ENCODE assay signal across 9 cellular contexts in the genomic region with DNA sequence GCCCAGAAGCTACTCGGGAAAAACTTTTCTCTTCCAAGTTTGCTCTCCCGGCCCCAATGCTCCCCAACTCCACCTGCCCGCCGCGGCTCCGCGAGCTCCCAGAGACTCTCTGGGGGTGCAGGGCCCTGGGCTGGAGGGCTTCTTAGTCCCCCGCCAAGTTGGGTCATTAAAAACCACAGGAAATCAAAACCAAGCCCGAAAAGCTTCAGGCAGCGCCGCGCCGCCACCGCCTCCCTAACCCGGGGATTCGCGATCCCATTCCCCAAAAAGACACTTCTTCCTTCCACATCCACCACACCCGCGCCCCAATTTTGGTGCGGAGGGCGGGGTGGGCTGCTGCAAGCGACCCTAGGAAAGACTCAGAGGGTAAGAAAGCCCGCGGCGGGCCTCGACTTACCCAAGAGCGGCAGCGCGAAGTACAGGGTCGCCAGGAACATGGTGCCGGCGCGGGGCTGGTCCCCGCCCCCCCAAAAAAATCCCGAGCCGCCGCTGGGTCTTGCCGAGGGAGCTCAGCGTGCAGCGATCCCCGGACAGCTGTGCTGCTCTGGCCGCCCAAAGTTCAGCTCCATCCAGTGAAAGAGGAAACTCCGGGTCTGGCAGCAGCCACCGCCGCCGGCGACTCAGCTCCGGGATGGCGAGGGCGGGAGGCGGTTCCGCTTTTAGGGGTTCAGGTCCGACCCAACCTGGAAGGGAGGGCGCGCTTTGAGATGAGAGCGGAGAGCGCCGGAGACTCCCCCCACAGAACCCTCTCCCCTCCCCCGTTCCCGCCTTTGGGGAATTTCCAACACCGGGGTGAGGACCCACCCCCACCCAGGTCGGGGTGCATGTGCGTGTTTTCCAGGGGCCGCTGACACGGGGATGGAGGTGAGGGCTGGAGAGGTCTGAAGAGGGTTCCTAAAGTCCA. TPM values are rescaled to one million over a fixed set of nuclear protein-coding genes. Genes with fewer than 3 reads are reported as not detected.
A peak's percentile ranks its signal among the peaks of the same experiment; 100 is the strongest.
DNase-seq lines count a peak whose midpoint lies in the region; ATAC-seq and TF ChIP-seq lines count a peak whose summit lies in the region.
"Had no signal": no experiment of that assay in that cellular context is flagged by ENCODE, and none has a peak within 500 bp of the region (broad histone marks: within the 10 kb centered on the region; RNA-seq: fewer than 3 reads in every experiment).

No MANE protein-coding gene starts in this region.

- no peaks in the 10 kb centered on the region for H3K79me2 ChIP-seq in KMS-11 (ENCODE audit: insufficient read depth, low read depth)
- no peaks in the 10 kb centered on the region for H3K79me2 ChIP-seq in osteoblast (ENCODE audit: insufficient read depth, low read length)

- H3K27ac ChIP-seq in KMS-11 = no peak overlapping the region
- H3K27ac ChIP-seq in osteoblast (ENCODE audit: low read depth, low read length) = no peak overlapping the region

- no peak for ATAC-seq in GM18867 (IDR thresholded peaks at IDR 0.05; ENCODE audit: unreplicated experiment)
- ATAC-seq in HG02938 (IDR thresholded peaks at IDR 0.05; ENCODE audit: unreplicated experiment) = no peak

- H4K20me1 ChIP-seq in KMS-11 (ENCODE audit: insufficient read depth) (no peaks in the 10 kb centered on the region), osteoblast (ENCODE audit: insufficient read depth, low read length) (no peaks in the 10 kb centered on the region)

- TF ChIP-seq CTCF in KMS-11 (conservative IDR thresholded peaks at IDR 0.05; ENCODE audit: low read depth, low read length) (no peak), fibroblast of villous mesenchyme (IDR thresholded peaks at IDR 0.05; ENCODE audit: insufficient read depth, low read depth, low read length) (no peak), osteoblast (IDR thresholded peaks at IDR 0.05; ENCODE audit: extremely low read depth, low read depth, low read length) (no peak)

- DNase-seq in CD1c-positive myeloid dendritic cell (ENCODE audit: extremely low spot score) (peak; percentile 48), fibroblast of villous mesenchyme (ENCODE audit: low read depth) (no peak), osteoblast (ENCODE audit: insufficient read length, low spot score, missing footprints) (peak; percentile 93), NCI-H1105 (lab: John Stamatoyannopoulos, UW) (no peak)
- no peak for DNase-seq in stimulated activated CD4-positive, alpha-beta T cell treated with anti-CD3 and anti-CD28 coated beads, Interleukin-4, amount 100 ng/mL, for 1 hour

- H3K4me3 ChIP-seq in KMS-11 (IDR thresholded peaks at IDR 0.05; ENCODE audit: insufficient read depth, low read depth, low read length) (no peak overlapping the region), fibroblast of villous mesenchyme (ENCODE audit: low read depth, low read length) (peak overlapping the region; percentile 63), osteoblast (ENCODE audit: insufficient read depth, low read length) (peak overlapping the region; percentile 75)

- H2AFZ ChIP-seq in KMS-11 (ENCODE audit: low read depth) = peak overlapping the region; percentile 95
- peak overlapping the region; percentile 85 for H2AFZ ChIP-seq in osteoblast (ENCODE audit: low read length)

- no peaks in the 10 kb centered on the region for H3K27me3 ChIP-seq in KMS-11 (ENCODE audit: insufficient read depth, low read depth)
- peaks cover 43% of the 10 kb centered on the region for H3K27me3 ChIP-seq in osteoblast (ENCODE audit: insufficient read depth, low read length)

- no peaks in the 10 kb centered on the region for H3K4me1 ChIP-seq in KMS-11 (ENCODE audit: low read depth, poor library complexity, severe bottlenecking)
- peaks cover 13% of the 10 kb centered on the region for H3K4me1 ChIP-seq in osteoblast (ENCODE audit: insufficient read depth, low read length)

- H3K9me3 ChIP-seq in osteoblast (ENCODE audit: low read depth, low read length) = no peaks in the 10 kb centered on the region

- H3K36me3 ChIP-seq in KMS-11 (ENCODE audit: insufficient read depth) = no peaks in the 10 kb centered on the region
- H3K36me3 ChIP-seq in osteoblast (ENCODE audit: insufficient read depth, low read length) = no peaks in the 10 kb centered on the region

- H3K9ac ChIP-seq in KMS-11 = peak overlapping the region; percentile 76; the same call in 1 of the 2 replicates

- peak overlapping the region; percentile 73; the same call in 1 of the 2 replicates for H3K4me2 ChIP-seq in KMS-11
- peak overlapping the region; percentile 95 for H3K4me2 ChIP-seq in osteoblast (ENCODE audit: insufficient read depth, low read length)

RNA-seq across cellular contexts. Expression of gene GFRA1, which starts 1.2 kb away (rescaled TPM):
- total RNA-seq in fibroblast of villous mesenchyme (9.3 and 59.6 TPM in 2 replicates), osteoblast (76.0 and 76.6 TPM in 2 replicates)

RNA-seq across cellular contexts. Expression of gene CCDC172, which starts 52.4 kb away (rescaled TPM):
- total RNA-seq in fibroblast of villous mesenchyme (not detected in 2 replicates), osteoblast (not detected in 2 replicates)
- total RNA-seq: RPMI7951 had no signal

Comparison
In these comparisons a context has a peak if more than half of its experiments do, and no peak if none do; other contexts are left out.
1. DNase-seq: peak in CD1c-positive myeloid dendritic cell (single experiment) and osteoblast (single experiment); none in fibroblast of villous mesenchyme (single experiment), stimulated activated CD4-positive, alpha-beta T cell treated with anti-CD3 and anti-CD28 coated beads, Interleukin-4, amount 100 ng/mL, for 1 hour (single experiment) and NCI-H1105 (single experiment).